ENCODE assay signal across 16 cellular contexts in genomic region chr10:103080891-103081581, GRCh38.
DNase-seq lines count a peak whose midpoint lies in the region; ATAC-seq and TF ChIP-seq lines count a peak whose summit lies in the region.
"Had no signal": no experiment of that assay in that cellular context is flagged by ENCODE, and none has a peak within 500 bp of the region (broad histone marks: within the 10 kb centered on the region; RNA-seq: fewer than 3 reads in every experiment).

No MANE protein-coding gene starts in this region.

- peaks cover 22% of the 10 kb centered on the region for H3K36me3 ChIP-seq in Panc1 (ENCODE audit: control insufficient read depth, insufficient read depth, low read length)

- H3K27me3 Mint-ChIP-seq in activated naive CD8-positive, alpha-beta T cell treated with anti-CD3 and anti-CD28 coated beads, Interleukin-2, amount 50 U/mL, for 24 hours, result no peaks in the 10 kb centered on the region
- H3K27me3 Mint-ChIP-seq in activated naive CD8-positive, alpha-beta T cell treated with anti-CD3 and anti-CD28 coated beads for 36 hours, result no peaks in the 10 kb centered on the region

- H3K9me3 Mint-ChIP-seq in activated naive CD8-positive, alpha-beta T cell treated with anti-CD3 and anti-CD28 coated beads, Interleukin-2, amount 50 U/mL, for 24 hours, result no peaks in the 10 kb centered on the region
- no peaks in the 10 kb centered on the region for H3K9me3 Mint-ChIP-seq in activated naive CD8-positive, alpha-beta T cell treated with anti-CD3 and anti-CD28 coated beads for 36 hours

- no peak overlapping the region for H3K27ac Mint-ChIP-seq in activated naive CD8-positive, alpha-beta T cell treated with anti-CD3 and anti-CD28 coated beads, Interleukin-2, amount 50 U/mL, for 24 hours
- no peak overlapping the region for H3K27ac Mint-ChIP-seq in activated naive CD8-positive, alpha-beta T cell treated with anti-CD3 and anti-CD28 coated beads for 36 hours

- TF ChIP-seq CTCF in Panc1 (IDR thresholded peaks at IDR 0.05) (no peak), foreskin keratinocyte (conservative IDR thresholded peaks at IDR 0.05) (no peak)

- BruUV-seq in Panc1 (replicated peaks; lab: Mats Ljungman, UMichigan), result no TSS peak

- POLR2A ChIA-PET in Panc1 (lab: Charles Lee), result interaction anchor here (0.6 kb wide), 1 partner anchor 261 kb away, joined by 4 read pairs; no protein-coding TSS in a partner anchor

- CTCF ChIA-PET in Panc1 (lab: Charles Lee), result interaction anchor here (0.6 kb wide), 1 partner anchor 164 kb away, joined by 3 read pairs; no protein-coding TSS in a partner anchor

- no peak overlapping the region for H3K4me3 ChIP-seq in Panc1 (ENCODE audit: low read depth in 2 of 2, low read length in 2 of 2)
- H3K4me3 ChIP-seq: thoracic aorta had no signal

- H3K9me3 ChIP-seq in Panc1 (ENCODE audit: control insufficient read depth, insufficient read depth, low read depth, low read length), result no peaks in the 10 kb centered on the region
- H3K9me3 ChIP-seq: thoracic aorta had no signal

- peaks cover 10% of the 10 kb centered on the region for H3K36me3 Mint-ChIP-seq in activated naive CD8-positive, alpha-beta T cell treated with anti-CD3 and anti-CD28 coated beads, Interleukin-2, amount 50 U/mL, for 24 hours (ENCODE audit: low read depth)
- H3K36me3 Mint-ChIP-seq in activated naive CD8-positive, alpha-beta T cell treated with anti-CD3 and anti-CD28 coated beads for 36 hours, result no peaks in the 10 kb centered on the region

- ATAC-seq in activated naive CD8-positive, alpha-beta T cell treated with anti-CD3 and anti-CD28 coated beads, Interleukin-2, amount 50 U/mL, for 24 hours, result peak; percentile 50
- ATAC-seq in Panc1 (peak; percentile 30), foreskin keratinocyte (peak; percentile 71), GM21515 (IDR thresholded peaks at IDR 0.05; ENCODE audit: unreplicated experiment) (no peak), HG02678 (IDR thresholded peaks at IDR 0.05; ENCODE audit: unreplicated experiment) (no peak)

- intact Hi-C loops in Panc1 (cut with micrococcal nuclease; ENCODE audit: unreplicated experiment), result no loop called here

- in situ Hi-C loops in Panc1 (cut with HindIII; ENCODE audit: low pct_unique_long_range_greater_than_20kb, low sequenced_read_pairs), result no loop called here

- H3K27me3 ChIP-seq in Panc1 (ENCODE audit: control insufficient read depth, insufficient read depth, low read length), result no peaks in the 10 kb centered on the region
- H3K27me3 ChIP-seq in foreskin keratinocyte, result no peaks in the 10 kb centered on the region

- H3K27ac ChIP-seq in Panc1 (ENCODE audit: low read length) (no peak overlapping the region), foreskin keratinocyte (no peak overlapping the region), substantia nigra (ENCODE audit: low read depth, low read length, poor library complexity, severe bottlenecking) (peak overlapping the region; percentile 91)
- H3K27ac ChIP-seq: epithelial cell of prostate, HL-60, thoracic aorta had no signal

- no peaks in the 10 kb centered on the region for H3K4me1 Mint-ChIP-seq in activated naive CD8-positive, alpha-beta T cell treated with anti-CD3 and anti-CD28 coated beads, Interleukin-2, amount 50 U/mL, for 24 hours
- no peaks in the 10 kb centered on the region for H3K4me1 Mint-ChIP-seq in activated naive CD8-positive, alpha-beta T cell treated with anti-CD3 and anti-CD28 coated beads for 36 hours

- no peak overlapping the region for H3K4me3 Mint-ChIP-seq in activated naive CD8-positive, alpha-beta T cell treated with anti-CD3 and anti-CD28 coated beads, Interleukin-2, amount 50 U/mL, for 24 hours
- no peak overlapping the region for H3K4me3 Mint-ChIP-seq in activated naive CD8-positive, alpha-beta T cell treated with anti-CD3 and anti-CD28 coated beads for 36 hours

- no peaks in the 10 kb centered on the region for H3K4me1 ChIP-seq in Panc1 (ENCODE audit: control insufficient read depth, insufficient read depth, low read length)
- H3K4me1 ChIP-seq in foreskin keratinocyte, result no peaks in the 10 kb centered on the region

- no peak for DNase-seq in activated naive CD8-positive, alpha-beta T cell treated with anti-CD3 and anti-CD28 coated beads, Interleukin-2, amount 50 U/mL, for 24 hours
- DNase-seq in activated naive CD8-positive, alpha-beta T cell treated with anti-CD3 and anti-CD28 coated beads for 36 hours, result no peak
- DNase-seq in Panc1 (ENCODE audit: low read depth, low spot score), result no peak
- peak in 1 of 2 donors; percentile 32 for DNase-seq in foreskin keratinocyte
- DNase-seq in substantia nigra (lab: John Stamatoyannopoulos, UW), result no peak
- DNase-seq in NCI-H345 treated with DMSO at 0.1 percent for 48 hours (lab: John Stamatoyannopoulos, UW; ENCODE audit: unreplicated experiment), result no peak
- DNase-seq: activated gamma-delta T cell treated with Interleukin-2 at 50 U/mL for 16 hours; COR-L47; KBM-7; NCI-H1105 treated with DMSO at 0.1 percent for 48 hours; stimulated activated CD4-positive, alpha-beta T cell treated with anti-CD3 and anti-CD28 coated beads, Interleukin-2, amount 100 ng/mL, for 48 hours had no signal

Comparison
In these comparisons a context has a peak if more than half of its experiments do, and no peak if none do; other contexts are left out.
1. ATAC-seq: peak in activated naive CD8-positive, alpha-beta T cell treated with anti-CD3 and anti-CD28 coated beads, Interleukin-2, amount 50 U/mL, for 24 hours (single experiment), Panc1 (single experiment) and foreskin keratinocyte (single experiment); none in GM21515 (single experiment) and HG02678 (single experiment).